Comparison of ENCODE assay signal across 26 cellular contexts in genomic region chr5:115785395-115786009, GRCh38. TPM values are rescaled to one million over a fixed set of nuclear protein-coding genes. Genes with fewer than 3 reads are reported as not detected.
A peak's percentile ranks its signal among the peaks of the same experiment; 100 is the strongest.
DNase-seq lines count a peak whose midpoint lies in the region; ATAC-seq, FAIRE-seq and TF ChIP-seq lines count a peak whose summit lies in the region.
"Had no signal": no experiment of that assay in that cellular context is flagged by ENCODE, and none has a peak within 500 bp of the region (broad histone marks: within the 10 kb centered on the region; RNA-seq: fewer than 3 reads in every experiment).

No MANE protein-coding gene starts in this region.

- no peak for FAIRE-seq in astrocyte (lab: Jason Lieb, UNC)

- H3K27me3 Mint-ChIP-seq in astrocyte (ENCODE audit: low read depth, unreplicated experiment) = no peaks in the 10 kb centered on the region

- no peaks in the 10 kb centered on the region for H3K36me3 ChIP-seq in astrocyte (ENCODE audit: insufficient read depth, low read length)
- H3K36me3 ChIP-seq in iPS-20b (ENCODE audit: insufficient read depth, low read depth, low read length) = no peaks in the 10 kb centered on the region
- no peaks in the 10 kb centered on the region for H3K36me3 ChIP-seq in ascending aorta
- H3K36me3 ChIP-seq: MG63, vagina had no signal

- no peaks in the 10 kb centered on the region for H3K9me3 ChIP-seq in astrocyte (ENCODE audit: insufficient read depth, low read depth, low read length)
- no peaks in the 10 kb centered on the region for H3K9me3 ChIP-seq in iPS-20b (ENCODE audit: insufficient read depth, low read depth, low read length)
- H3K9me3 ChIP-seq in ascending aorta = no peaks in the 10 kb centered on the region
- H3K9me3 ChIP-seq: MG63, vagina had no signal

- intact Hi-C loops in ascending aorta (cut with DNase I) = no loop called here

- no peak overlapping the region for H3K4me3 Mint-ChIP-seq in astrocyte (ENCODE audit: unreplicated experiment)
- H3K4me3 Mint-ChIP-seq: activated CD8-positive, alpha-beta T cell treated with anti-CD3 and anti-CD28 coated beads, Interleukin-2, amount 10 ng/mL, durations not matched to agents 7 days and 5 days had no signal

- H3K9ac ChIP-seq in astrocyte (ENCODE audit: low read length) = no peak overlapping the region
- peak overlapping the region; percentile 18; the same call in 1 of the 2 replicates for H3K9ac ChIP-seq in iPS-20b (ENCODE audit: low read depth, low read length)

- H3K4me1 ChIP-seq in astrocyte (ENCODE audit: insufficient read depth, low read length) = no peaks in the 10 kb centered on the region
- H3K4me1 ChIP-seq in iPS-20b (ENCODE audit: insufficient read depth, low read length) = peaks cover 7% of the 10 kb centered on the region; the same call in 1 of the 2 replicates
- no peaks in the 10 kb centered on the region for H3K4me1 ChIP-seq in ascending aorta
- H3K4me1 ChIP-seq: vagina had no signal

- no peak for ATAC-seq in omental fat pad (ENCODE audit: low FRiP score)
- ATAC-seq: activated CD8-positive, alpha-beta T cell treated with anti-CD3 and anti-CD28 coated beads, Interleukin-2, amount 10 ng/mL, durations not matched to agents 7 days and 5 days; left ventricle myocardium superior had no signal

- H4K20me1 ChIP-seq in astrocyte (ENCODE audit: insufficient read depth, low read length) = no peaks in the 10 kb centered on the region

- TF ChIP-seq CTCF in astrocyte (IDR thresholded peaks at IDR 0.05; ENCODE audit: insufficient read depth, low read depth, low read length) (no peak), ascending aorta (IDR thresholded peaks at IDR 0.05) (no peak), omental fat pad (IDR thresholded peaks at IDR 0.05) (no peak)

- no peaks in the 10 kb centered on the region for H3K36me3 Mint-ChIP-seq in astrocyte (ENCODE audit: low read depth, unreplicated experiment)

- peak; percentile 40 for DNase-seq in NCI-H2171 treated with DMSO at 0.1 percent for 48 hours (lab: John Stamatoyannopoulos, UW)
- DNase-seq in NCI-H2171 (lab: John Stamatoyannopoulos, UW) = no peak
- no peak for DNase-seq in astrocyte (ENCODE audit: low read depth)
- DNase-seq in retina = peak; percentile 19
- no peak for DNase-seq in ascending aorta (ENCODE audit: low spot score in 2 of 2)
- DNase-seq in omental fat pad (ENCODE audit: low spot score) = no peak
- DNase-seq in NCI-H446 treated with DMSO at 0.1 percent for 48 hours (lab: John Stamatoyannopoulos, UW) = no peak
- DNase-seq: 8988T; activated CD4-positive, CD25-positive, alpha-beta regulatory T cell treated with anti-CD3 and anti-CD28 coated beads, Interleukin-2, amount 50 U/mL, for 72 hours; activated CD8-positive, alpha-beta T cell treated with anti-CD3 and anti-CD28 coated beads, Interleukin-2, amount 10 ng/mL, durations not matched to agents 7 days and 5 days; activated naive CD4-positive, alpha-beta T cell treated with Interleukin-2 at 50 U/mL for 16 hours; activated T-cell treated with anti-CD3 and anti-CD28 coated beads, Interleukin-2, amount 50 U/mL, for 1 hour; AML-193; amniotic stem cell; central memory CD4-positive, alpha-beta T cell; DND-41; erythroblast; HCEC 1CT; left ventricle myocardium superior; MG63; NCI-H1436 treated with DMSO at 0.1 percent for 48 hours; occipital lobe; substantia nigra; T1000 had no signal

- no peak overlapping the region for H3K27ac Mint-ChIP-seq in astrocyte (ENCODE audit: unreplicated experiment)
- H3K27ac Mint-ChIP-seq: activated CD8-positive, alpha-beta T cell treated with anti-CD3 and anti-CD28 coated beads, Interleukin-2, amount 10 ng/mL, durations not matched to agents 7 days and 5 days had no signal

- H3K79me2 ChIP-seq in astrocyte (ENCODE audit: insufficient read depth, low read length) = no peaks in the 10 kb centered on the region

- peak overlapping the region; percentile 33 for H2AFZ ChIP-seq in astrocyte (ENCODE audit: low read depth, low read length)

- H3K9me3 Mint-ChIP-seq in astrocyte (ENCODE audit: unreplicated experiment) = no peaks in the 10 kb centered on the region

- no peak overlapping the region for H3K4me3 ChIP-seq in astrocyte (ENCODE audit: insufficient read depth, low read depth, low read length)
- H3K4me3 ChIP-seq in iPS-20b (ENCODE audit: low read length) = no peak overlapping the region
- no peak overlapping the region for H3K4me3 ChIP-seq in ascending aorta
- H3K4me3 ChIP-seq: MG63, vagina had no signal

- H3K27me3 ChIP-seq in astrocyte (ENCODE audit: insufficient read depth, low read length) (peaks cover 5% of the 10 kb centered on the region), iPS-20b (ENCODE audit: insufficient read depth, low read length) (no peaks in the 10 kb centered on the region), ascending aorta (no peaks in the 10 kb centered on the region)
- H3K27me3 ChIP-seq: vagina had no signal

- no peak overlapping the region for H3K27ac ChIP-seq in astrocyte (ENCODE audit: low read depth, low read length)
- no peak overlapping the region for H3K27ac ChIP-seq in iPS-20b (ENCODE audit: low read length)
- H3K27ac ChIP-seq in ascending aorta = no peak overlapping the region
- H3K27ac ChIP-seq: vagina had no signal

- peaks cover 2% of the 10 kb centered on the region for H3K4me1 Mint-ChIP-seq in astrocyte (ENCODE audit: low read depth, unreplicated experiment)

- H3K4me2 ChIP-seq in astrocyte (ENCODE audit: low read length) = no peak overlapping the region

RNA-seq across cellular contexts. Expression of gene CDO1, which starts 31.0 kb away (rescaled TPM):
- total RNA-seq in astrocyte (3.9 and 6.1 TPM in 2 replicates), ascending aorta (36.0 TPM), omental fat pad (100 to 1,000 TPM; 127 to 207 (median 152) TPM)

RNA-seq across cellular contexts. Expression of gene ATG12, which starts 55.9 kb away (rescaled TPM):
- total RNA-seq in astrocyte (58.3 and 66.3 TPM in 2 replicates), ascending aorta (30.3 TPM), omental fat pad (10 to 100 TPM; 40.6 to 58.8 (median 51.4) TPM)

RNA-seq across cellular contexts. Expression of gene AP3S1, which starts 56.2 kb away (rescaled TPM):
- total RNA-seq in astrocyte (108 and 110 TPM in 2 replicates), ascending aorta (140 TPM), omental fat pad (10 to 100 TPM; 59.6 to 86.9 (median 77.6) TPM)

Comparison
In these comparisons a context has a peak if more than half of its experiments do, and no peak if none do; other contexts are left out.
1. DNase-seq: peak in NCI-H2171 treated with DMSO at 0.1 percent for 48 hours (single experiment) and retina (single experiment); none in NCI-H2171 (single experiment), astrocyte (single experiment), ascending aorta (0 of 2), omental fat pad (single experiment) and NCI-H446 treated with DMSO at 0.1 percent for 48 hours (single experiment).